In genomic region chr4:104494822-104495559, GRCh38 we compare ENCODE assay signal across 1 cellular context.
TF ChIP-seq lines count a peak whose summit lies in the region.

CXXC4 (minus strand) TSS chr4:104494894; CDS start chr4:104491802, 3,092 bp downstream.

TF ChIP-seq in GM12878, 131 proteins besides CTCF, POLR2A, EP300 and RAD21 (continued from another document and continues in another):
- TF ChIP-seq KAT2A (conservative IDR thresholded peaks at IDR 0.05; ENCODE audit: control insufficient read depth, low read depth, low read length) (no peak), HDAC2 (IDR thresholded peaks at IDR 0.05) (no peak), SMAD1 (IDR thresholded peaks at IDR 0.05; ENCODE audit: low read depth, partially characterized antibody) (no peak), SMAD5 (IDR thresholded peaks at IDR 0.05; ENCODE audit: low read depth) (peak; percentile 30; the same call in 1 of the 2 replicates), BMI1 (IDR thresholded peaks at IDR 0.05; ENCODE audit: borderline replicate concordance) (no peak), ZNF592 (IDR thresholded peaks at IDR 0.05) (no peak), MYB (IDR thresholded peaks at IDR 0.05; ENCODE audit: borderline replicate concordance, low read depth, low read length) (no peak), ETV6 (conservative IDR thresholded peaks at IDR 0.05 in 1 of 2, IDR thresholded peaks at IDR 0.05 in 1 of 2; ENCODE audit: borderline replicate concordance in 1 of 2, low read depth in 1 of 2) (0 out of 4 replicates have a peak, but pooled peaks of 1 of the 2 experiments have one; percentile 48), NR2F1 (conservative IDR thresholded peaks at IDR 0.05) (no peak), SREBF1 (IDR thresholded peaks at IDR 0.05; ENCODE audit: low read length) (no peak), NFXL1 (IDR thresholded peaks at IDR 0.05; ENCODE audit: borderline replicate concordance) (no peak), PML (IDR thresholded peaks at IDR 0.05; ENCODE audit: low read length) (peak; percentile 15; the same call in 1 of the 2 replicates), CBFB (IDR thresholded peaks at IDR 0.05; ENCODE audit: low read depth) (peak; percentile 89), MXI1 (IDR thresholded peaks at IDR 0.05; ENCODE audit: low read depth, low read length) (no peak; the same call in 1 of the 2 replicates), IRF4 (IDR thresholded peaks at IDR 0.05; ENCODE audit: low read depth, low read length) (0 out of 2 replicates have a peak, but pooled peaks have one; percentile 29), POLR2AphosphoS2 (IDR thresholded peaks at IDR 0.05; ENCODE audit: low read depth, low read length) (0 out of 2 replicates have a peak, but pooled peaks have one; percentile 33), RAD51 (IDR thresholded peaks at IDR 0.05) (no peak), IKZF2 (IDR thresholded peaks at IDR 0.05) (peak; percentile 65 to 87), FOXK2 (IDR thresholded peaks at IDR 0.05) (no peak), TARDBP (IDR thresholded peaks at IDR 0.05; ENCODE audit: borderline replicate concordance) (peak; percentile 72; the same call in 1 of the 2 replicates), KLF5 (IDR thresholded peaks at IDR 0.05; ENCODE audit: partially characterized antibody) (no peak), HDGF (IDR thresholded peaks at IDR 0.05) (no peak), PAX8 (IDR thresholded peaks at IDR 0.05) (no peak), GATAD2B (conservative IDR thresholded peaks at IDR 0.05; ENCODE audit: low read depth) (no peak), SUPT20H (IDR thresholded peaks at IDR 0.05; ENCODE audit: borderline replicate concordance, control insufficient read depth, low read depth, low read length) (no peak), CEBPB (IDR thresholded peaks at IDR 0.05; ENCODE audit: borderline replicate concordance in 1 of 2, low read depth in 2 of 2, low read length in 2 of 2) (no peak), MEF2B (IDR thresholded peaks at IDR 0.05; ENCODE audit: partially characterized antibody, poor library complexity, severe bottlenecking) (no peak), EGR1 (IDR thresholded peaks at IDR 0.05; ENCODE audit: borderline replicate concordance in 1 of 2, low read depth in 2 of 2, low read length in 2 of 2) (peak in 1 of 2 experiments; percentile 84; a peak in 2 of 3 replicates), NFYA (IDR thresholded peaks at IDR 0.05; ENCODE audit: borderline replicate concordance, low read depth, low read length) (no peak), ZBTB33 (IDR thresholded peaks at IDR 0.05) (no peak), STAT3 (IDR thresholded peaks at IDR 0.05; ENCODE audit: low read depth, low read length) (peak; percentile 57; the same call in 1 of the 2 replicates), TCF7 (IDR thresholded peaks at IDR 0.05; ENCODE audit: borderline replicate concordance) (no peak), RB1 (IDR thresholded peaks at IDR 0.05; ENCODE audit: borderline replicate concordance) (no peak; the same call in 1 of the 2 replicates), RUNX3 (IDR thresholded peaks at IDR 0.05; ENCODE audit: low read length) (peak; percentile 93), CHD2 (IDR thresholded peaks at IDR 0.05; ENCODE audit: borderline replicate concordance, low read depth, low read length) (peak; percentile 90), ZNF384 (IDR thresholded peaks at IDR 0.05; ENCODE audit: borderline replicate concordance, low read depth, low read length) (no peak), RCOR1 (conservative IDR thresholded peaks at IDR 0.05; ENCODE audit: low read depth, low read length) (no peak)
- TF ChIP-seq, protein P1, sequence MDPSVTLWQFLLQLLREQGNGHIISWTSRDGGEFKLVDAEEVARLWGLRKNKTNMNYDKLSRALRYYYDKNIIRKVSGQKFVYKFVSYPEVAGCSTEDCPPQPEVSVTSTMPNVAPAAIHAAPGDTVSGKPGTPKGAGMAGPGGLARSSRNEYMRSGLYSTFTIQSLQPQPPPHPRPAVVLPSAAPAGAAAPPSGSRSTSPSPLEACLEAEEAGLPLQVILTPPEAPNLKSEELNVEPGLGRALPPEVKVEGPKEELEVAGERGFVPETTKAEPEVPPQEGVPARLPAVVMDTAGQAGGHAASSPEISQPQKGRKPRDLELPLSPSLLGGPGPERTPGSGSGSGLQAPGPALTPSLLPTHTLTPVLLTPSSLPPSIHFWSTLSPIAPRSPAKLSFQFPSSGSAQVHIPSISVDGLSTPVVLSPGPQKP (IDR thresholded peaks at IDR 0.05; ENCODE audit: low read depth, low read length), result no peak
- TF ChIP-seq, protein P2, sequence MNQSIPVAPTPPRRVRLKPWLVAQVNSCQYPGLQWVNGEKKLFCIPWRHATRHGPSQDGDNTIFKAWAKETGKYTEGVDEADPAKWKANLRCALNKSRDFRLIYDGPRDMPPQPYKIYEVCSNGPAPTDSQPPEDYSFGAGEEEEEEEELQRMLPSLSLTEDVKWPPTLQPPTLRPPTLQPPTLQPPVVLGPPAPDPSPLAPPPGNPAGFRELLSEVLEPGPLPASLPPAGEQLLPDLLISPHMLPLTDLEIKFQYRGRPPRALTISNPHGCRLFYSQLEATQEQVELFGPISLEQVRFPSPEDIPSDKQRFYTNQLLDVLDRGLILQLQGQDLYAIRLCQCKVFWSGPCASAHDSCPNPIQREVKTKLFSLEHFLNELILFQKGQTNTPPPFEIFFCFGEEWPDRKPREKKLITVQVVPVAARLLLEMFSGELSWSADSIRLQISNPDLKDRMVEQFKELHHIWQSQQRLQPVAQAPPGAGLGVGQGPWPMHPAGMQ (IDR thresholded peaks at IDR 0.05; ENCODE audit: borderline replicate concordance), result no peak
- TF ChIP-seq, protein P3, sequence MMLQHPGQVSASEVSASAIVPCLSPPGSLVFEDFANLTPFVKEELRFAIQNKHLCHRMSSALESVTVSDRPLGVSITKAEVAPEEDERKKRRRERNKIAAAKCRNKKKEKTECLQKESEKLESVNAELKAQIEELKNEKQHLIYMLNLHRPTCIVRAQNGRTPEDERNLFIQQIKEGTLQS (IDR thresholded peaks at IDR 0.05; ENCODE audit: borderline replicate concordance, extremely low read depth, low read depth, low read length), result no peak
- TF ChIP-seq, protein P4, sequence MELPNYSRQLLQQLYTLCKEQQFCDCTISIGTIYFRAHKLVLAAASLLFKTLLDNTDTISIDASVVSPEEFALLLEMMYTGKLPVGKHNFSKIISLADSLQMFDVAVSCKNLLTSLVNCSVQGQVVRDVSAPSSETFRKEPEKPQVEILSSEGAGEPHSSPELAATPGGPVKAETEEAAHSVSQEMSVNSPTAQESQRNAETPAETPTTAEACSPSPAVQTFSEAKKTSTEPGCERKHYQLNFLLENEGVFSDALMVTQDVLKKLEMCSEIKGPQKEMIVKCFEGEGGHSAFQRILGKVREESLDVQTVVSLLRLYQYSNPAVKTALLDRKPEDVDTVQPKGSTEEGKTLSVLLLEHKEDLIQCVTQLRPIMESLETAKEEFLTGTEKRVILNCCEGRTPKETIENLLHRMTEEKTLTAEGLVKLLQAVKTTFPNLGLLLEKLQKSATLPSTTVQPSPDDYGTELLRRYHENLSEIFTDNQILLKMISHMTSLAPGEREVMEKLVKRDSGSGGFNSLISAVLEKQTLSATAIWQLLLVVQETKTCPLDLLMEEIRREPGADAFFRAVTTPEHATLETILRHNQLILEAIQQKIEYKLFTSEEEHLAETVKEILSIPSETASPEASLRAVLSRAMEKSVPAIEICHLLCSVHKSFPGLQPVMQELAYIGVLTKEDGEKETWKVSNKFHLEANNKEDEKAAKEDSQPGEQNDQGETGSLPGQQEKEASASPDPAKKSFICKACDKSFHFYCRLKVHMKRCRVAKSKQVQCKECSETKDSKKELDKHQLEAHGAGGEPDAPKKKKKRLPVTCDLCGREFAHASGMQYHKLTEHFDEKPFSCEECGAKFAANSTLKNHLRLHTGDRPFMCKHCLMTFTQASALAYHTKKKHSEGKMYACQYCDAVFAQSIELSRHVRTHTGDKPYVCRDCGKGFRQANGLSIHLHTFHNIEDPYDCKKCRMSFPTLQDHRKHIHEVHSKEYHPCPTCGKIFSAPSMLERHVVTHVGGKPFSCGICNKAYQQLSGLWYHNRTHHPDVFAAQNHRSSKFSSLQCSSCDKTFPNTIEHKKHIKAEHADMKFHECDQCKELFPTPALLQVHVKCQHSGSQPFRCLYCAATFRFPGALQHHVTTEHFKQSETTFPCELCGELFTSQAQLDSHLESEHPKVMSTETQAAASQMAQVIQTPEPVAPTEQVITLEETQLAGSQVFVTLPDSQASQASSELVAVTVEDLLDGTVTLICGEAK (IDR thresholded peaks at IDR 0.05; ENCODE audit: borderline replicate concordance), result 0 out of 2 replicates have a peak, but pooled peaks have one; percentile 32
- TF ChIP-seq, protein P5, sequence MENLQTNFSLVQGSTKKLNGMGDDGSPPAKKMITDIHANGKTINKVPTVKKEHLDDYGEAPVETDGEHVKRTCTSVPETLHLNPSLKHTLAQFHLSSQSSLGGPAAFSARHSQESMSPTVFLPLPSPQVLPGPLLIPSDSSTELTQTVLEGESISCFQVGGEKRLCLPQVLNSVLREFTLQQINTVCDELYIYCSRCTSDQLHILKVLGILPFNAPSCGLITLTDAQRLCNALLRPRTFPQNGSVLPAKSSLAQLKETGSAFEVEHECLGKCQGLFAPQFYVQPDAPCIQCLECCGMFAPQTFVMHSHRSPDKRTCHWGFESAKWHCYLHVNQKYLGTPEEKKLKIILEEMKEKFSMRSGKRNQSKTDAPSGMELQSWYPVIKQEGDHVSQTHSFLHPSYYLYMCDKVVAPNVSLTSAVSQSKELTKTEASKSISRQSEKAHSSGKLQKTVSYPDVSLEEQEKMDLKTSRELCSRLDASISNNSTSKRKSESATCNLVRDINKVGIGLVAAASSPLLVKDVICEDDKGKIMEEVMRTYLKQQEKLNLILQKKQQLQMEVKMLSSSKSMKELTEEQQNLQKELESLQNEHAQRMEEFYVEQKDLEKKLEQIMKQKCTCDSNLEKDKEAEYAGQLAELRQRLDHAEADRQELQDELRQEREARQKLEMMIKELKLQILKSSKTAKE (IDR thresholded peaks at IDR 0.05; ENCODE audit: low read depth, poor library complexity, severe bottlenecking), result no peak
- TF ChIP-seq, protein P6, sequence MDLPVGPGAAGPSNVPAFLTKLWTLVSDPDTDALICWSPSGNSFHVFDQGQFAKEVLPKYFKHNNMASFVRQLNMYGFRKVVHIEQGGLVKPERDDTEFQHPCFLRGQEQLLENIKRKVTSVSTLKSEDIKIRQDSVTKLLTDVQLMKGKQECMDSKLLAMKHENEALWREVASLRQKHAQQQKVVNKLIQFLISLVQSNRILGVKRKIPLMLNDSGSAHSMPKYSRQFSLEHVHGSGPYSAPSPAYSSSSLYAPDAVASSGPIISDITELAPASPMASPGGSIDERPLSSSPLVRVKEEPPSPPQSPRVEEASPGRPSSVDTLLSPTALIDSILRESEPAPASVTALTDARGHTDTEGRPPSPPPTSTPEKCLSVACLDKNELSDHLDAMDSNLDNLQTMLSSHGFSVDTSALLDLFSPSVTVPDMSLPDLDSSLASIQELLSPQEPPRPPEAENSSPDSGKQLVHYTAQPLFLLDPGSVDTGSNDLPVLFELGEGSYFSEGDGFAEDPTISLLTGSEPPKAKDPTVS (IDR thresholded peaks at IDR 0.05; ENCODE audit: low read depth, low read length), result no peak
- TF ChIP-seq, protein P7, sequence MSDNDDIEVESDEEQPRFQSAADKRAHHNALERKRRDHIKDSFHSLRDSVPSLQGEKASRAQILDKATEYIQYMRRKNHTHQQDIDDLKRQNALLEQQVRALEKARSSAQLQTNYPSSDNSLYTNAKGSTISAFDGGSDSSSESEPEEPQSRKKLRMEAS (IDR thresholded peaks at IDR 0.05; ENCODE audit: low read depth, low read length), result no peak
